11 cellular contexts compared by ENCODE assay signal in the genomic region with DNA sequence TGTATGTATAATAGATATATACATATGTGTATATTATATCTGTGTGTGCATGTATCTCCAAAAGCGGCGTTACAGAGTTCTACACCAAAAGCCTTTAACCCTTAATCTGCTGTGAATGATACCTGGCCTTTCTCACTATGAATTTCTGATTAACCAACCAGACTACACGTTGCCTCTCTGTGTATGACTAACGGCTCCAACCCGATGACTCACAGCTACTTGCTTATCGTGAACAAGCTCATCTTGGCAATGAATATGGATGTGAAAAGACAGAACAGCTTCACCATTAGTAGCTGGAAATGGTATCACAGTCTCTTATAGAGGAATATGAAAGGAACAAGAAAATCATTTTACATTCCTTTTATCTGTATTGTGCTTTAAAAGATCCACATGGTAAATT. TPM values are rescaled to one million over a fixed set of nuclear protein-coding genes. Genes with fewer than 3 reads are reported as not detected.
DNase-seq lines count a peak whose midpoint lies in the region; ATAC-seq, FAIRE-seq and TF ChIP-seq lines count a peak whose summit lies in the region.
"Had no signal": no experiment of that assay in that cellular context is flagged by ENCODE, and none has a peak within 500 bp of the region (broad histone marks: within the 10 kb centered on the region; RNA-seq: fewer than 3 reads in every experiment).

No MANE protein-coding gene starts in this region.

- TF ChIP-seq CTCF in bronchial epithelial cell (IDR thresholded peaks at IDR 0.05; ENCODE audit: insufficient read depth, low read length, severe bottlenecking) (no peak), gastrocnemius medialis (IDR thresholded peaks at IDR 0.05 in 4 of 5, conservative IDR thresholded peaks at IDR 0.05 in 1 of 5) (no peak), chondrocyte (IDR thresholded peaks at IDR 0.05) (no peak)

- in situ Hi-C loops in gastrocnemius medialis (cut with MboI; ENCODE audit: low sequenced_read_pairs in 4 of 4): no loop called here

- no peak for ATAC-seq in activated T-cell treated with anti-CD3 and anti-CD28 coated beads, Interleukin-2, amount 50 U/mL, for 72 hours (replicated peaks in 1 of 2)
- ATAC-seq in gastrocnemius medialis: no peak

- no peaks in the 10 kb centered on the region for H3K4me1 Mint-ChIP-seq in activated T-cell treated with anti-CD3 and anti-CD28 coated beads, Interleukin-2, amount 50 U/mL, for 72 hours (ENCODE audit: low read depth)
- peaks cover 6% of the 10 kb centered on the region for H3K4me1 Mint-ChIP-seq in chondrocyte (ENCODE audit: low read depth)
- H3K4me1 Mint-ChIP-seq: CD4-positive, CD25-positive, alpha-beta regulatory T cell had no signal

- H3K4me3 ChIP-seq in bronchial epithelial cell (ENCODE audit: low read depth, low read length) (no peak overlapping the region), gastrocnemius medialis (no peak overlapping the region)

- no peaks in the 10 kb centered on the region for H3K9me3 ChIP-seq in gastrocnemius medialis

- DNase-seq in AG08395 (ENCODE audit: low spot score) (peak; percentile 65), LHCN-M2 (ENCODE audit: low read depth) (peak; percentile 18), bronchial epithelial cell (ENCODE audit: low read depth) (peak; percentile 91), kidney glomerular epithelial cell (lab: John Stamatoyannopoulos, UW) (peak; percentile 52), gastrocnemius medialis (no peak), NCI-H2107 (lab: John Stamatoyannopoulos, UW) (no peak), chondrocyte (ENCODE audit: low spot score) (no peak)
- no peak for DNase-seq in activated T-cell treated with anti-CD3 and anti-CD28 coated beads, Interleukin-2, amount 50 U/mL, for 72 hours
- DNase-seq: activated CD4-positive, CD25-positive, alpha-beta regulatory T cell; activated naive CD4-positive, alpha-beta T cell treated with anti-CD3 and anti-CD28 coated beads, Interleukin-2, amount 50 U/mL, for 16 hours; CD4-positive, CD25-positive, alpha-beta regulatory T cell had no signal

- no peak overlapping the region for H3K27ac Mint-ChIP-seq in activated T-cell treated with anti-CD3 and anti-CD28 coated beads, Interleukin-2, amount 50 U/mL, for 72 hours
- H3K27ac Mint-ChIP-seq in chondrocyte (ENCODE audit: unreplicated experiment): no peak overlapping the region
- H3K27ac Mint-ChIP-seq: CD4-positive, CD25-positive, alpha-beta regulatory T cell had no signal

- no peaks in the 10 kb centered on the region for H3K4me1 ChIP-seq in gastrocnemius medialis

- no peaks in the 10 kb centered on the region for H3K27me3 Mint-ChIP-seq in activated T-cell treated with anti-CD3 and anti-CD28 coated beads, Interleukin-2, amount 50 U/mL, for 72 hours (ENCODE audit: low read depth)
- H3K27me3 Mint-ChIP-seq in chondrocyte (ENCODE audit: low read depth): no peaks in the 10 kb centered on the region
- H3K27me3 Mint-ChIP-seq: CD4-positive, CD25-positive, alpha-beta regulatory T cell had no signal

- H3K36me3 Mint-ChIP-seq in activated T-cell treated with anti-CD3 and anti-CD28 coated beads, Interleukin-2, amount 50 U/mL, for 72 hours (ENCODE audit: insufficient read depth in 2 of 2): peaks cover 0 to 2% of the 10 kb centered on the region in 2 donors
- H3K36me3 Mint-ChIP-seq in chondrocyte (ENCODE audit: low read depth): peaks cover 14% of the 10 kb centered on the region
- H3K36me3 Mint-ChIP-seq: CD4-positive, CD25-positive, alpha-beta regulatory T cell had no signal

- FAIRE-seq in bronchial epithelial cell (lab: Jason Lieb, UNC): no peak

- H3K27ac ChIP-seq in gastrocnemius medialis: no peak overlapping the region

- H3K36me3 ChIP-seq in bronchial epithelial cell (ENCODE audit: control insufficient read depth, insufficient read depth, low read length) (no peaks in the 10 kb centered on the region), gastrocnemius medialis (no peaks in the 10 kb centered on the region)

- intact Hi-C loops in gastrocnemius medialis (cut with DNase I; ENCODE audit: low total_unique reads): no loop called here

- H3K4me3 Mint-ChIP-seq in activated T-cell treated with anti-CD3 and anti-CD28 coated beads, Interleukin-2, amount 50 U/mL, for 72 hours: no peak overlapping the region
- no peak overlapping the region for H3K4me3 Mint-ChIP-seq in chondrocyte (ENCODE audit: unreplicated experiment)
- H3K4me3 Mint-ChIP-seq: CD4-positive, CD25-positive, alpha-beta regulatory T cell had no signal

- no peak for TF ChIP-seq POLR2A in gastrocnemius medialis (IDR thresholded peaks at IDR 0.05)

- H3K9me3 Mint-ChIP-seq in activated T-cell treated with anti-CD3 and anti-CD28 coated beads, Interleukin-2, amount 50 U/mL, for 72 hours: peaks cover 1 to 10% of the 10 kb centered on the region in 2 donors
- no peaks in the 10 kb centered on the region for H3K9me3 Mint-ChIP-seq in chondrocyte (ENCODE audit: low read depth)

- H3K27me3 ChIP-seq in bronchial epithelial cell (ENCODE audit: control insufficient read depth, insufficient read depth, low read length) (no peaks in the 10 kb centered on the region), gastrocnemius medialis (no peaks in the 10 kb centered on the region)

RNA-seq across cellular contexts. Expression of a gene that starts 23.8 kb away (rescaled TPM):
- total RNA-seq in LHCN-M2 (2014; rRNA removed): 0.06 and 0.13 TPM in 2 replicates
- polyA plus RNA-seq in LHCN-M2 (2012): 0.16 TPM
- total RNA-seq in bronchial epithelial cell: 0.79 and 1.7 TPM in 2 replicates
- total RNA-seq in activated T-cell treated with anti-CD3 and anti-CD28 coated beads, Interleukin-2, amount 50 U/mL, for 72 hours: under 1 TPM in 1 of 2 donors, not detected in 1; 0.55 TPM
- total RNA-seq in gastrocnemius medialis: 1 to 10 TPM; 1.4 to 6.2 (median 2.1) TPM
- 5.7 to 6.6 TPM (median 6.2 TPM) in 3 replicates for total RNA-seq in chondrocyte
- total RNA-seq: CD4-positive, CD25-positive, alpha-beta regulatory T cell had no signal

Comparison
In these comparisons a context has a peak if more than half of its experiments do, and no peak if none do; other contexts are left out.
1. DNase-seq: peak in AG08395 (single experiment), LHCN-M2 (single experiment), bronchial epithelial cell (single experiment) and kidney glomerular epithelial cell (single experiment); none in activated T-cell treated with anti-CD3 and anti-CD28 coated beads, Interleukin-2, amount 50 U/mL, for 72 hours (0 of 2), gastrocnemius medialis (0 of 2), NCI-H2107 (single experiment) and chondrocyte (single experiment).